In genomic region chr13:70107125-70107497, GRCh38 we compare ENCODE assay signal across 1 cellular context.
TF ChIP-seq lines count a peak whose summit lies in the region.

No MANE protein-coding gene starts in this region.

TF ChIP-seq in WTC11, 78 proteins besides CTCF, POLR2A, EP300 and RAD21 (continued from another document):
- TF ChIP-seq KAT7 (CRISPR knock-in tag; IDR thresholded peaks at IDR 0.05; ENCODE audit: borderline replicate concordance) = no peak
- TF ChIP-seq USF2 (CRISPR knock-in tag; IDR thresholded peaks at IDR 0.05) = no peak
- no peak for TF ChIP-seq ATF6 (CRISPR knock-in tag; IDR thresholded peaks at IDR 0.05)
- no peak for TF ChIP-seq PREB (CRISPR knock-in tag; IDR thresholded peaks at IDR 0.05; ENCODE audit: borderline replicate concordance)
- TF ChIP-seq ZNF281 (CRISPR knock-in tag; IDR thresholded peaks at IDR 0.05) = no peak
- TF ChIP-seq IRF1 (CRISPR knock-in tag; IDR thresholded peaks at IDR 0.05) = no peak
- no peak for TF ChIP-seq FOXJ3 (CRISPR knock-in tag; IDR thresholded peaks at IDR 0.05; ENCODE audit: borderline replicate concordance)
